ENCODE assay signal across 9 cellular contexts in genomic region chr7:93715234-93715633, GRCh38.
DNase-seq lines count a peak whose midpoint lies in the region; ATAC-seq, FAIRE-seq and TF ChIP-seq lines count a peak whose summit lies in the region.
"Had no signal": no experiment of that assay in that cellular context is flagged by ENCODE, and none has a peak within 500 bp of the region (broad histone marks: within the 10 kb centered on the region; RNA-seq: fewer than 3 reads in every experiment).

No MANE protein-coding gene starts in this region.

- no peak for FAIRE-seq in kidney (lab: Jason Lieb, UNC)

- ATAC-seq in GM21723 (IDR thresholded peaks at IDR 0.05; ENCODE audit: unreplicated experiment), result peak; percentile 74
- ATAC-seq: naive thymus-derived CD4-positive, alpha-beta T cell had no signal

- H3K36me3 Mint-ChIP-seq in Calu3 (ENCODE audit: insufficient read depth, unreplicated experiment), result no peaks in the 10 kb centered on the region
- H3K36me3 Mint-ChIP-seq: naive thymus-derived CD4-positive, alpha-beta T cell had no signal

- BruUV-seq in Calu3 (replicated peaks; lab: Mats Ljungman, UMichigan), result no TSS peak

- H3K27ac Mint-ChIP-seq in Calu3 (ENCODE audit: unreplicated experiment), result no peak overlapping the region
- H3K27ac Mint-ChIP-seq: naive thymus-derived CD4-positive, alpha-beta T cell had no signal

- H3K4me1 Mint-ChIP-seq in Calu3 (ENCODE audit: low read depth, unreplicated experiment), result peaks cover 27% of the 10 kb centered on the region

- H3K4me3 ChIP-seq in adrenal gland, result no peak overlapping the region
- H3K4me3 ChIP-seq in kidney (ENCODE audit: low read length in 2 of 2), result no peak overlapping the region
- H3K4me3 ChIP-seq in tibial artery, result no peak overlapping the region

- peaks cover 10% of the 10 kb centered on the region for H3K27me3 ChIP-seq in adrenal gland
- H3K27me3 ChIP-seq in tibial artery, result no peaks in the 10 kb centered on the region

- no peaks in the 10 kb centered on the region for H3K27me3 Mint-ChIP-seq in Calu3 (ENCODE audit: unreplicated experiment)

- DNase-seq in Calu3 (peak; percentile 65), NCI-H2107 treated with DMSO at 0.1 percent for 48 hours (lab: John Stamatoyannopoulos, UW; ENCODE audit: unreplicated experiment) (peak; percentile 11), adrenal gland (peak; percentile 10 to 62 (median 16)), kidney (peak; percentile 68), tibial artery (peak; percentile 34 to 58), Ammon's horn (ENCODE audit: low spot score) (no peak), NCI-H1105 treated with DMSO at 0.1 percent for 48 hours (lab: John Stamatoyannopoulos, UW) (no peak)

- H3K27ac ChIP-seq in adrenal gland (no peak overlapping the region), kidney (ENCODE audit: low read depth in 2 of 2, low read length in 2 of 2) (no peak overlapping the region), tibial artery (no peak overlapping the region)

- 47 to 65% (median 56%) methylated on average over 6 of the region's 6 CpGs for WGBS in adrenal gland, 4 donors

- intact Hi-C loops in Calu3 (cut with micrococcal nuclease; ENCODE audit: unreplicated experiment), result loop anchor here (1.0 to 5.0 kb wide), 3 partner anchors 372 to 562 kb away; no protein-coding TSS in a partner anchor
- intact Hi-C loops in adrenal gland (cut with DNase I), result no loop called here
- intact Hi-C loops in kidney (cut with DNase I), result no loop called here
- intact Hi-C loops in tibial artery (cut with DNase I; ENCODE audit: low total_unique reads), result no loop called here

- TF ChIP-seq CTCF in Calu3 (IDR thresholded peaks at IDR 0.05; ENCODE audit: unreplicated experiment) (peak; percentile 47), adrenal gland (IDR thresholded peaks at IDR 0.05) (peak in 4 of 6 experiments; percentile 11 to 41 (median 34)), kidney (IDR thresholded peaks at IDR 0.05; ENCODE audit: borderline replicate concordance, extremely low read depth, insufficient read depth) (peak; percentile 51), tibial artery (IDR thresholded peaks at IDR 0.05) (peak; percentile 26 to 38)

- H3K9me3 Mint-ChIP-seq in Calu3 (ENCODE audit: low read depth, unreplicated experiment), result no peaks in the 10 kb centered on the region

- no peak for TF ChIP-seq POLR2A in adrenal gland (IDR thresholded peaks at IDR 0.05)

- H3K4me1 ChIP-seq in adrenal gland (replicated peaks in 1 of 2) (no peaks in the 10 kb centered on the region), kidney (ENCODE audit: control insufficient read depth in 1 of 2, insufficient read depth in 1 of 2, low read depth in 1 of 2, low read length in 2 of 2) (no peaks in the 10 kb centered on the region), tibial artery (peaks cover 0 to 3% (median 0%) of the 10 kb centered on the region in 4 donors)

- CTCF ChIA-PET in Calu3 (lab: Charles Lee), result no interaction called here

- H3K9me3 ChIP-seq in adrenal gland (replicated peaks in 1 of 3) (no peaks in the 10 kb centered on the region), kidney (ENCODE audit: control insufficient read depth in 1 of 2, low read length in 2 of 2) (no peaks in the 10 kb centered on the region), tibial artery (no peaks in the 10 kb centered on the region)

- no peak overlapping the region for H3K4me3 Mint-ChIP-seq in Calu3 (ENCODE audit: low read depth, unreplicated experiment)
- H3K4me3 Mint-ChIP-seq: naive thymus-derived CD4-positive, alpha-beta T cell had no signal

- no peak overlapping the region for H3K9ac ChIP-seq in kidney (ENCODE audit: low read length in 2 of 2)

- H3K36me3 ChIP-seq in adrenal gland (replicated peaks in 1 of 2), result no peaks in the 10 kb centered on the region
- no peaks in the 10 kb centered on the region for H3K36me3 ChIP-seq in kidney (ENCODE audit: control insufficient read depth in 1 of 2, insufficient read depth in 2 of 2, low read length in 2 of 2)
- no peaks in the 10 kb centered on the region for H3K36me3 ChIP-seq in tibial artery

Comparison
In these comparisons a context has a peak if more than half of its experiments do, and no peak if none do; other contexts are left out.
1. DNase-seq: peak in Calu3 (single experiment), NCI-H2107 treated with DMSO at 0.1 percent for 48 hours (single experiment), adrenal gland (7 of 7), kidney (single experiment) and tibial artery (2 of 2); none in Ammon's horn (single experiment) and NCI-H1105 treated with DMSO at 0.1 percent for 48 hours (single experiment).
2. Peak in every context shown above with its lines, with median percentiles within 50 percentile points of each other: CTCF ChIP-seq.